Comparison of ENCODE assay signal across 8 cellular contexts in genomic region chr4:121041307-121042090, GRCh38. TPM values are rescaled to one million over a fixed set of nuclear protein-coding genes. Genes with fewer than 3 reads are reported as not detected.
DNase-seq lines count a peak whose midpoint lies in the region; ATAC-seq and TF ChIP-seq lines count a peak whose summit lies in the region.

No MANE protein-coding gene starts in this region.

- TF ChIP-seq CTCF in smooth muscle cell (IDR thresholded peaks at IDR 0.05; ENCODE audit: borderline replicate concordance, insufficient read depth, poor library complexity, severe bottlenecking) (no peak), suprapubic skin (IDR thresholded peaks at IDR 0.05) (no peak)

- H3K4me3 ChIP-seq in smooth muscle cell = no peak overlapping the region
- H3K4me3 ChIP-seq in suprapubic skin = no peak overlapping the region

- H3K27ac ChIP-seq in smooth muscle cell (ENCODE audit: low read depth) = peak overlapping the region; percentile 74
- no peak overlapping the region for H3K27ac ChIP-seq in suprapubic skin

- H3K27me3 ChIP-seq in smooth muscle cell (ENCODE audit: low read depth) = no peaks in the 10 kb centered on the region
- no peaks in the 10 kb centered on the region for H3K27me3 ChIP-seq in suprapubic skin

- H2AFZ ChIP-seq in smooth muscle cell (ENCODE audit: low read depth) = no peak overlapping the region

- no peak for TF ChIP-seq EP300 in suprapubic skin (IDR thresholded peaks at IDR 0.05)

- H3K4me1 ChIP-seq in smooth muscle cell (ENCODE audit: low read depth) (no peaks in the 10 kb centered on the region), suprapubic skin (no peaks in the 10 kb centered on the region)

- H3K4me2 ChIP-seq in smooth muscle cell = no peak overlapping the region

- peak; percentile 2 for DNase-seq in NK-92 treated with Interleukin-12 subunit alpha and Interleukin-12 subunit beta, amount 100 ng/mL, for 24 hours (lab: John Stamatoyannopoulos, UW)
- DNase-seq in NK-92 (lab: John Stamatoyannopoulos, UW; ENCODE audit: unreplicated experiment) = no peak
- DNase-seq in MV-4-11 (lab: John Stamatoyannopoulos, UW) = peak; percentile 24
- no peak for DNase-seq in smooth muscle cell (lab: John Stamatoyannopoulos, UW; ENCODE audit: unreplicated experiment)
- no peak for DNase-seq in NCI-H2081 treated with DMSO at 0.1 percent for 48 hours (lab: John Stamatoyannopoulos, UW)
- no peak for DNase-seq in activated gamma-delta T cell (lab: John Stamatoyannopoulos, UW)
- DNase-seq in suprapubic skin (ENCODE audit: low spot score in 2 of 2) = no peak

- no peaks in the 10 kb centered on the region for H3K79me2 ChIP-seq in smooth muscle cell (ENCODE audit: low read depth)

- no peaks in the 10 kb centered on the region for H3K36me3 ChIP-seq in smooth muscle cell (ENCODE audit: low read depth)
- no peaks in the 10 kb centered on the region for H3K36me3 ChIP-seq in suprapubic skin

- peak overlapping the region; percentile 48 for H3K9ac ChIP-seq in smooth muscle cell (ENCODE audit: low read depth)

- no peak for TF ChIP-seq POLR2A in suprapubic skin (IDR thresholded peaks at IDR 0.05)

- H4K20me1 ChIP-seq in smooth muscle cell (ENCODE audit: low read depth) = no peaks in the 10 kb centered on the region

- WGBS in smooth muscle cell (ENCODE audit: low lambda C conversion rate) = 55% methylated on average over 8 of the region's 8 CpGs
- WGBS in suprapubic skin = 57% methylated on average over 8 of the region's 8 CpGs

- no peaks in the 10 kb centered on the region for H3K9me3 ChIP-seq in smooth muscle cell (replicated peaks; ENCODE audit: low read depth)
- H3K9me3 ChIP-seq in suprapubic skin = no peaks in the 10 kb centered on the region

- peak; percentile 97 for ATAC-seq in HG02623 (IDR thresholded peaks at IDR 0.05; ENCODE audit: unreplicated experiment)

- no peaks in the 10 kb centered on the region for H3F3A ChIP-seq in smooth muscle cell (ENCODE audit: low read depth)

RNA-seq across cellular contexts. Expression of gene NDNF, which starts 30.8 kb away (rescaled TPM):
- total RNA-seq in smooth muscle cell = 11.0 and 27.6 TPM in 2 replicates
- polyA plus RNA-seq in smooth muscle cell = 6.3 and 8.4 TPM in 2 replicates
- total RNA-seq in suprapubic skin = 1 to 10 TPM; 1.6 to 5.4 (median 4.5) TPM

Comparison
In these comparisons a context has a peak if more than half of its experiments do, and no peak if none do; other contexts are left out.
1. DNase-seq: peak in NK-92 treated with Interleukin-12 subunit alpha and Interleukin-12 subunit beta, amount 100 ng/mL, for 24 hours (single experiment) and MV-4-11 (single experiment); none in NK-92 (single experiment), smooth muscle cell (single experiment), NCI-H2081 treated with DMSO at 0.1 percent for 48 hours (single experiment), activated gamma-delta T cell (single experiment) and suprapubic skin (0 of 2).